Comparison of ENCODE assay signal across 9 cellular contexts in the genomic region with DNA sequence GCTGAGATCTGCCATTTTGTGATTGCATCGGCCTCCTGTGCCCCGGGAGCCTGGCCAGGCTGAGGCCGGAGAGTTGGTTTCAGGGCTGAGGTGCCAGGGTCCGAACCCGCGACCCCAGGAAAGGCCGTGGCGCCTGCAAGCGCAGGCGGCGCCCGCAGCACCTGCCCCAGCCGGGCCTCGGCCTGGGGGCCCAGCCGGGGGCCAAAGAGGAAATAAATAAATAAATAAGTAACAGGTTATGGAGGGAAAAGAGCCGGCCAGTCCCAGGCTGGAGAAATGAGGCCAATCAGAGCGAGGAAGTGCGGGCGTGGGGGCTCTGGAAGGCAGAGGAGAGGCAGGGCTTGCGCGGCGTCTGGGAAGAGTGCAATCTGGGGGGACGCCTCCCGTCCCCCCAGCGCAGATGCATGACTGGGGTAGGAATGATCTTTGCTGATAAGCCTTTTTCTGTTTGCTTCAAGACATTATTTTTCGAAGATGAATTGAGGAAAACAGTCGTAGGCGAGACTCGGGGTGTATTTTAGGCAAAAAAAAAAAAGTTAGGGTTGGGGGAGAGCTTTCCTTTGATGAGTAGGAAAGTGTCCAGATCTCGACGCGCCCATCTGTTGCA.
A peak's percentile ranks its signal among the peaks of the same experiment; 100 is the strongest.
DNase-seq lines count a peak whose midpoint lies in the region; ATAC-seq and TF ChIP-seq lines count a peak whose summit lies in the region.
"Had no signal": no experiment of that assay in that cellular context is flagged by ENCODE, and none has a peak within 500 bp of the region (broad histone marks: within the 10 kb centered on the region; RNA-seq: fewer than 3 reads in every experiment).

No MANE protein-coding gene starts in this region.

- H3K27ac Mint-ChIP-seq in T-helper 2 cell treated with Interferon-gamma antibody and Interleukin-4, amounts not matched to agents 5 μg/mL and 100 μg/mL, for 36 hours, result peak overlapping the region; percentile 52

- peak overlapping the region; percentile 85 for H3K4me3 Mint-ChIP-seq in T-helper 2 cell treated with Interferon-gamma antibody and Interleukin-4, amounts not matched to agents 5 μg/mL and 100 μg/mL, for 36 hours

- DNase-seq in T-helper 2 cell treated with Interferon-gamma antibody and Interleukin-4, amounts not matched to agents 5 μg/mL and 100 μg/mL, for 36 hours (ENCODE audit: low spot score), result no peak
- DNase-seq in T-helper 2 cell, result no peak
- no peak for DNase-seq in ascending aorta (ENCODE audit: low spot score in 2 of 2)
- no peak for DNase-seq in lower lobe of right lung
- no peak for DNase-seq in tibial artery
- no peak for DNase-seq in GF-D8 (lab: John Stamatoyannopoulos, UW)
- no peak for DNase-seq in HCEC 1CT

- H3K27me3 ChIP-seq in ascending aorta, result peaks cover 26% of the 10 kb centered on the region
- H3K27me3 ChIP-seq in lower lobe of right lung (ENCODE audit: low read depth), result peaks cover 88% of the 10 kb centered on the region
- peaks cover 0 to 97% of the 10 kb centered on the region in 2 donors for H3K27me3 ChIP-seq in tibial artery

- intact Hi-C loops in ascending aorta (cut with DNase I), result loop anchor here (10.0 kb wide), 1 partner anchor 418 kb away; no protein-coding TSS in a partner anchor
- intact Hi-C loops in lower lobe of right lung (cut with DNase I), result no loop called here
- intact Hi-C loops in tibial artery (cut with DNase I; ENCODE audit: low total_unique reads), result loop anchor here (10.0 kb wide), 1 partner anchor 428 kb away; no protein-coding TSS in a partner anchor

- no peaks in the 10 kb centered on the region for H3K9me3 ChIP-seq in ascending aorta
- H3K9me3 ChIP-seq in lower lobe of right lung, result no peaks in the 10 kb centered on the region
- no peaks in the 10 kb centered on the region for H3K9me3 ChIP-seq in tibial artery

- peaks cover 5% of the 10 kb centered on the region for H3K36me3 Mint-ChIP-seq in T-helper 2 cell treated with Interferon-gamma antibody and Interleukin-4, amounts not matched to agents 5 μg/mL and 100 μg/mL, for 36 hours (ENCODE audit: low read depth)

- H3K4me3 ChIP-seq in ascending aorta (peak overlapping the region; percentile 67 to 75), lower lobe of right lung (peak overlapping the region; percentile 54), tibial artery (peak overlapping the region; percentile 53 to 72)

- ATAC-seq in lower lobe of right lung, result no peak
- ATAC-seq in HG03139 (IDR thresholded peaks at IDR 0.05; ENCODE audit: unreplicated experiment), result no peak

- H3K9me3 Mint-ChIP-seq in T-helper 2 cell treated with Interferon-gamma antibody and Interleukin-4, amounts not matched to agents 5 μg/mL and 100 μg/mL, for 36 hours, result no peaks in the 10 kb centered on the region

- TF ChIP-seq CTCF in ascending aorta (IDR thresholded peaks at IDR 0.05), result no peak
- TF ChIP-seq CTCF in lower lobe of right lung (IDR thresholded peaks at IDR 0.05), result no peak
- TF ChIP-seq CTCF in tibial artery (IDR thresholded peaks at IDR 0.05), result no peak

- H3K4me1 Mint-ChIP-seq in T-helper 2 cell treated with Interferon-gamma antibody and Interleukin-4, amounts not matched to agents 5 μg/mL and 100 μg/mL, for 36 hours (ENCODE audit: low read depth), result peaks cover 18% of the 10 kb centered on the region

- H3K4me1 ChIP-seq in ascending aorta (peaks cover 11 to 20% of the 10 kb centered on the region in 2 donors), lower lobe of right lung (peaks cover 33% of the 10 kb centered on the region), tibial artery (peaks cover 0 to 45% (median 38%) of the 10 kb centered on the region in 4 donors)
- H3K4me1 ChIP-seq: BLaER1 had no signal

- H3K27ac ChIP-seq in ascending aorta, result no peak overlapping the region
- H3K27ac ChIP-seq in lower lobe of right lung, result no peak overlapping the region
- no peak overlapping the region for H3K27ac ChIP-seq in tibial artery
- H3K27ac ChIP-seq: BLaER1 had no signal

- peaks cover 73% of the 10 kb centered on the region for H3K27me3 Mint-ChIP-seq in T-helper 2 cell treated with Interferon-gamma antibody and Interleukin-4, amounts not matched to agents 5 μg/mL and 100 μg/mL, for 36 hours (ENCODE audit: low read depth)

- H3K36me3 ChIP-seq in ascending aorta, result no peaks in the 10 kb centered on the region
- no peaks in the 10 kb centered on the region for H3K36me3 ChIP-seq in lower lobe of right lung
- H3K36me3 ChIP-seq in tibial artery, result no peaks in the 10 kb centered on the region
- H3K36me3 ChIP-seq: BLaER1 had no signal
